8 cellular contexts compared by ENCODE assay signal in genomic region chr2:171433763-171434670, GRCh38. TPM values are rescaled to one million over a fixed set of nuclear protein-coding genes. Genes with fewer than 3 reads are reported as not detected.
DNase-seq lines count a peak whose midpoint lies in the region; ATAC-seq and TF ChIP-seq lines count a peak whose summit lies in the region.

DCAF17 (plus strand) TSS chr2:171434226; CDS start chr2:171434578, 352 bp downstream.
METTL8 (minus strand) TSS chr2:171433990; CDS start chr2:171392185, 41,805 bp downstream.

- H3K9me3 ChIP-seq in CD4-positive, alpha-beta T cell (ENCODE audit: control insufficient read depth, low read length), result no peaks in the 10 kb centered on the region

- peak; percentile 84 to 95 (median 92) for DNase-seq in CD4-positive, alpha-beta T cell
- DNase-seq in NCI-H82 (lab: John Stamatoyannopoulos, UW) (peak; percentile 99), dorsolateral prefrontal cortex (peak; percentile 91 to 98 (median 96)), lower leg skin (ENCODE audit: low spot score in 2 of 2) (peak; percentile 95 to 99)
- DNase-seq in activated CD4-positive, alpha-beta memory T cell treated with anti-CD3 and anti-CD28 coated beads for 36 hours, result peak; percentile 96
- peak; percentile 86 to 92 for DNase-seq in stimulated activated CD4-positive, alpha-beta T cell treated with anti-CD3 and anti-CD28 coated beads, Interleukin-4, amount 100 ng/mL, for 48 hours (ENCODE audit: low read depth in 2 of 2)

- POLR2A ChIA-PET in CD4-positive, alpha-beta T cell (lab: Charles Lee), result interaction anchor here (0.7 to 5.1 kb wide), 11 partner anchors 18 to 505 kb away, joined by 3 to 36 read pairs (median 5); partner anchors contain the start of genes GORASP2 and TLK1
- POLR2A ChIA-PET in activated CD4-positive, alpha-beta memory T cell treated with anti-CD3 and anti-CD28 coated beads for 36 hours (lab: Charles Lee), result interaction anchor here (0.6 to 1.7 kb wide), 10 partner anchors 108 to 990 kb away, joined by 3 to 13 read pairs (median 4); partner anchors contain the start of genes GORASP2 and HAT1

- 0 to 1% methylated on average over 19 to 78 of the region's 87 CpGs for WGBS in lower leg skin, 2 donors

- no peak for TF ChIP-seq POLR2A in lower leg skin (IDR thresholded peaks at IDR 0.05)

- peaks cover 62% of the 10 kb centered on the region for H3K4me1 Mint-ChIP-seq in CD4-positive, alpha-beta T cell (ENCODE audit: low read depth)
- peaks cover 57% of the 10 kb centered on the region for H3K4me1 Mint-ChIP-seq in activated CD4-positive, alpha-beta memory T cell treated with anti-CD3 and anti-CD28 coated beads for 36 hours (ENCODE audit: low read depth)

- peak within 1 kb of the TSS; percentile 67 to 99 (median 88) for H3K4me3 ChIP-seq in dorsolateral prefrontal cortex
- peak within 1 kb of the TSS; percentile 71 for H3K4me3 ChIP-seq in lower leg skin (ENCODE audit: low read depth, poor library complexity, severe bottlenecking)

- no peaks in the 10 kb centered on the region for H3K27me3 Mint-ChIP-seq in CD4-positive, alpha-beta T cell
- H3K27me3 Mint-ChIP-seq in activated CD4-positive, alpha-beta memory T cell treated with anti-CD3 and anti-CD28 coated beads for 36 hours, result no peaks in the 10 kb centered on the region

- H3K27ac Mint-ChIP-seq in CD4-positive, alpha-beta T cell, result peak within 1 kb of the TSS; percentile 88
- H3K27ac Mint-ChIP-seq in activated CD4-positive, alpha-beta memory T cell treated with anti-CD3 and anti-CD28 coated beads for 36 hours, result peak within 1 kb of the TSS; percentile 92

- CTCF ChIA-PET in CD4-positive, alpha-beta T cell (lab: Charles Lee), result interaction anchor here (0.6 to 6.3 kb wide), 9 partner anchors 18 to 504 kb away, joined by 3 to 43 read pairs (median 3); partner anchors contain the start of gene GORASP2
- CTCF ChIA-PET in activated CD4-positive, alpha-beta memory T cell treated with anti-CD3 and anti-CD28 coated beads for 36 hours (lab: Charles Lee), result interaction anchor here (0.9 to 3.2 kb wide), 5 partner anchors 18 to 504 kb away, joined by 3 to 13 read pairs (median 6); partner anchors contain the start of gene GORASP2

- peaks cover 56% of the 10 kb centered on the region for H3K36me3 Mint-ChIP-seq in CD4-positive, alpha-beta T cell (ENCODE audit: low read depth)
- peaks cover 42% of the 10 kb centered on the region for H3K36me3 Mint-ChIP-seq in activated CD4-positive, alpha-beta memory T cell treated with anti-CD3 and anti-CD28 coated beads for 36 hours

- H3K27ac ChIP-seq in CD4-positive, alpha-beta T cell (ENCODE audit: low read depth, low read length), result peak within 1 kb of the TSS; percentile 93
- peak within 1 kb of the TSS; percentile 80 to 99 (median 96) for H3K27ac ChIP-seq in dorsolateral prefrontal cortex

- H3K4me3 Mint-ChIP-seq in CD4-positive, alpha-beta T cell, result peak within 1 kb of the TSS; percentile 94
- peak within 1 kb of the TSS; percentile 92 for H3K4me3 Mint-ChIP-seq in activated CD4-positive, alpha-beta memory T cell treated with anti-CD3 and anti-CD28 coated beads for 36 hours

- intact Hi-C loops in CD4-positive, alpha-beta T cell (cut with DNase I, micrococcal nuclease), result loop anchor here (2.0 to 10.0 kb wide), 8 partner anchors 253 to 1739 kb away; partner anchors contain the start of genes GORASP2 (in 2 of the 2), CFAP210 (in 1 of the 2), DYNC1I2 (in 1 of the 2) and HAT1 (in 1 of the 2)
- intact Hi-C loops in activated CD4-positive, alpha-beta memory T cell treated with anti-CD3 and anti-CD28 coated beads for 36 hours (cut with micrococcal nuclease), result loop anchor here (1.0 to 5.0 kb wide), 8 partner anchors 18 to 506 kb away; partner anchors contain the start of gene DYNC1I2
- intact Hi-C loops in dorsolateral prefrontal cortex (cut with DNase I) (loop anchor here (1.0 to 5.0 kb wide), 7 partner anchors 89 to 507 kb away; partner anchors contain the start of genes GORASP2 (in 2 of the 2), TLK1 (in 2 of the 2), CYBRD1 (in 1 of the 2) and DYNC1I2 (in 1 of the 2)), lower leg skin (cut with DNase I; ENCODE audit: low total_unique reads) (no loop called here)

- peak; percentile 91 for ATAC-seq in CD4-positive, alpha-beta T cell (ENCODE audit: poor library complexity)
- ATAC-seq in GM19395 (IDR thresholded peaks at IDR 0.05; ENCODE audit: unreplicated experiment) (peak; percentile 91), HG03565 (IDR thresholded peaks at IDR 0.05; ENCODE audit: unreplicated experiment) (peak; percentile 89)

- no peaks in the 10 kb centered on the region for H3K9me3 Mint-ChIP-seq in CD4-positive, alpha-beta T cell
- peaks cover 18% of the 10 kb centered on the region for H3K9me3 Mint-ChIP-seq in activated CD4-positive, alpha-beta memory T cell treated with anti-CD3 and anti-CD28 coated beads for 36 hours

- TF ChIP-seq CTCF in CD4-positive, alpha-beta T cell (IDR thresholded peaks at IDR 0.05), result peak; percentile 59
- TF ChIP-seq CTCF in dorsolateral prefrontal cortex (IDR thresholded peaks at IDR 0.05 in 54 of 56, conservative IDR thresholded peaks at IDR 0.05 in 2 of 56; ENCODE audit: low read depth in 1 of 56, partially characterized antibody in 56 of 56) (peak; percentile 18 to 81 (median 62)), lower leg skin (IDR thresholded peaks at IDR 0.05) (no peak)

- H3K27me3 ChIP-seq in CD4-positive, alpha-beta T cell (ENCODE audit: control insufficient read depth, insufficient read depth, low read length), result no peaks in the 10 kb centered on the region
- H3K27me3 ChIP-seq in dorsolateral prefrontal cortex, result no peaks in the 10 kb centered on the region

RNA-seq across cellular contexts. Expression of gene DCAF17, which starts in this region (rescaled TPM):
- 10 to 100 TPM; 13.0 to 14.3 TPM for total RNA-seq in CD4-positive, alpha-beta T cell
- 10 to 100 TPM; 14.1 to 14.7 TPM for total RNA-seq in activated CD4-positive, alpha-beta memory T cell treated with anti-CD3 and anti-CD28 coated beads for 36 hours
- 10 to 100 TPM; 15.9 to 42.0 (median 28.0) TPM for total RNA-seq in dorsolateral prefrontal cortex
- 10 to 100 TPM; 10.5 to 17.1 (median 14.0) TPM for total RNA-seq in lower leg skin

RNA-seq across cellular contexts. Expression of gene METTL8, which starts in this region (rescaled TPM):
- 10 to 100 TPM in 1 of 2 experiments, 1 to 10 TPM in 1; 9.7 to 11.5 TPM for total RNA-seq in CD4-positive, alpha-beta T cell
- total RNA-seq in activated CD4-positive, alpha-beta memory T cell treated with anti-CD3 and anti-CD28 coated beads for 36 hours, result 10 to 100 TPM; 33.3 to 40.9 TPM
- total RNA-seq in dorsolateral prefrontal cortex (10 to 100 TPM; 14.3 to 33.4 (median 21.6) TPM), lower leg skin (10 to 100 TPM; 22.5 to 34.9 (median 25.9) TPM)

Comparison
In these comparisons a context has a peak if more than half of its experiments do, and no peak if none do; other contexts are left out.
1. Peak in every context shown above with its lines: DNase-seq, ATAC-seq, H3K4me3 ChIP-seq and H3K27ac ChIP-seq.
2. CTCF ChIP-seq: peak in CD4-positive, alpha-beta T cell (single experiment) and dorsolateral prefrontal cortex (56 of 56); none in lower leg skin (0 of 3).